Comparison of ENCODE assay signal across 1 cellular context in the genomic region with DNA sequence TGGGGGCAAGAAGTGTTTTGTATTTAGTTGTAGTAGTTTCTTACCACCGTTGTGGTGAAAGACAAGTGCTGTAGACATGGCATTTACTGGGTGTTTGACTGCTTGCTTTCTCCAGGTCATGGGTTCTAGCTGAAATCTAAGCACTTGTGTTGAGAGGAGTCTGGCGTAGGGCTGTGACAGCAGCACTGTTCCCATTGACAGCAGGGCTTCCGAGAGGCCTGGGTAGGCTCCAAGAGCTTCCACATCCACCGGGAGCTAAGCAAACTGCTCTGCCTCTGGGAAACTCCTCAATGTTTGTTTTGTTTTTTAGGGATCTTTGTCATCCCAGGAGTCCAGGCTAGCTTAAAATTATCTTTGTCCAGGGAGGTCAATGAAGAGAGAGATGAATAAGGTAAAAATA.
TF ChIP-seq lines count a peak whose summit lies in the region.

No MANE protein-coding gene starts in this region.

TF ChIP-seq in A549, 52 proteins besides CTCF, POLR2A, EP300 and RAD21 (continued from another document):
- TF ChIP-seq, protein P1, sequence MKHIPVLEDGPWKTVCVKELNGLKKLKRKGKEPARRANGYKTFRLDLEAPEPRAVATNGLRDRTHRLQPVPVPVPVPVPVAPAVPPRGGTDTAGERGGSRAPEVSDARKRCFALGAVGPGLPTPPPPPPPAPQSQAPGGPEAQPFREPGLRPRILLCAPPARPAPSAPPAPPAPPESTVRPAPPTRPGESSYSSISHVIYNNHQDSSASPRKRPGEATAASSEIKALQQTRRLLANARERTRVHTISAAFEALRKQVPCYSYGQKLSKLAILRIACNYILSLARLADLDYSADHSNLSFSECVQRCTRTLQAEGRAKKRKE (CRISPR knock-in tag; IDR thresholded peaks at IDR 0.05; ENCODE audit: low read depth), result no peak
- TF ChIP-seq NPAS2 (CRISPR knock-in tag; IDR thresholded peaks at IDR 0.05; ENCODE audit: borderline replicate concordance) (no peak), MYC (IDR thresholded peaks at IDR 0.05; ENCODE audit: borderline replicate concordance, low read length) (no peak), BHLHE40 (IDR thresholded peaks at IDR 0.05; ENCODE audit: low read depth, low read length) (no peak)
